26 cellular contexts compared by ENCODE assay signal in the genomic region with DNA sequence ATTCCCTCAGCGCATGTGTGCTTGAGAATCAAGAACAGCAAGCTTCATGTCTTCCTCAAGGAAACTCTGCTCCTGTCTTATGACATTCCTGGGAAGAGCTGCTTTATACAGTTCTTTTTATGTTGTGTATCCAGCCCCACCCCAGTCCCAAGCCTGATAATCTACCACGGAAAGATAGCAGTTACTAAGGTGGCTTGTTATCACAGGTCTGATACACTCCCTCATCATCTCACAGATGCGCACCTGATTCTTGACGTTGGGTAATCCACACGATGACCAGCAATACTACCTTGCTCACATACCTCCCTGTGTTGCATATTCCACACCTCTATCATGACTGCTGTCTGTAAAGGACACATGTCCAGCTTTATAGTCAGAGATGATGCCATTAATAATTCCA.
"Had no signal": no experiment of that assay in that cellular context is flagged by ENCODE, and none has a peak within 500 bp of the region (broad histone marks: within the 10 kb centered on the region; RNA-seq: fewer than 3 reads in every experiment).

No MANE protein-coding gene starts in this region.

- H3K9me3 ChIP-seq: gastroesophageal sphincter, lower lobe of right lung, pancreas, right lobe of liver, thyroid gland, upper lobe of right lung, uterus had no signal

- H3K27me3 ChIP-seq: dorsolateral prefrontal cortex, gastroesophageal sphincter, heart left ventricle, pancreas, right lobe of liver, thyroid gland, upper lobe of right lung, uterus had no signal

- H3K27ac ChIP-seq: dorsolateral prefrontal cortex, epithelial cell of prostate, gastroesophageal sphincter, heart left ventricle, lower lobe of right lung, pancreas, thyroid gland, upper lobe of right lung, uterus had no signal

- H3K4me3 ChIP-seq: dorsolateral prefrontal cortex, gastroesophageal sphincter, heart left ventricle, lower lobe of right lung, pancreas, right lobe of liver, smooth muscle cell, thyroid gland, upper lobe of right lung, uterus had no signal

- H3K4me1 ChIP-seq: pancreas, uterus had no signal

- ATAC-seq: esophagus mucosa; gastroesophageal sphincter; heart left ventricle; left ventricle myocardium superior; lower lobe of right lung; natural killer cell; pancreas; stimulated activated naive CD8-positive, alpha-beta T cell treated with anti-CD3 and anti-CD28 coated beads, Interleukin-15, amount 100 ng/mL, for 72 hours; upper lobe of right lung had no signal

- DNase-seq: cerebellar nuclear complex; dorsolateral prefrontal cortex; effector CD4-positive, alpha-beta T cell; foreskin fibroblast; heart left ventricle; hippocampal formation; kidney glomerular epithelial cell; left ventricle myocardium superior; lower lobe of right lung; natural killer cell; occipital lobe; pancreas; right lobe of liver; stimulated activated CD4-positive, alpha-beta T cell treated with anti-CD3 and anti-CD28 coated beads, Interleukin-12 subunit alpha, Interleukin-12 subunit beta, amount 100 ng/mL, for 4 hours; stimulated activated CD4-positive, alpha-beta T cell treated with anti-CD3 and anti-CD28 coated beads, Interleukin-1b, Interleukin-23, amount 100 ng/mL, for 48 hours; stimulated activated CD4-positive, alpha-beta T cell treated with anti-CD3 and anti-CD28 coated beads, Interleukin-4, amount 100 ng/mL, for 1 hour; stimulated activated CD8-positive, alpha-beta memory T cell treated with anti-CD3 and anti-CD28 coated beads, Interleukin-4, amount 100 ng/mL, for 48 hours; stimulated activated naive CD8-positive, alpha-beta T cell treated with anti-CD3 and anti-CD28 coated beads, Interleukin-15, amount 100 ng/mL, for 72 hours; thyroid gland; upper lobe of right lung; uterus had no signal

- FAIRE-seq: islet of Langerhans, pancreas had no signal

- H3K36me3 ChIP-seq: gastroesophageal sphincter, heart left ventricle, lower lobe of right lung, pancreas, right lobe of liver, thyroid gland, upper lobe of right lung, uterus had no signal
